17 cellular contexts compared by ENCODE assay signal in the genomic region with DNA sequence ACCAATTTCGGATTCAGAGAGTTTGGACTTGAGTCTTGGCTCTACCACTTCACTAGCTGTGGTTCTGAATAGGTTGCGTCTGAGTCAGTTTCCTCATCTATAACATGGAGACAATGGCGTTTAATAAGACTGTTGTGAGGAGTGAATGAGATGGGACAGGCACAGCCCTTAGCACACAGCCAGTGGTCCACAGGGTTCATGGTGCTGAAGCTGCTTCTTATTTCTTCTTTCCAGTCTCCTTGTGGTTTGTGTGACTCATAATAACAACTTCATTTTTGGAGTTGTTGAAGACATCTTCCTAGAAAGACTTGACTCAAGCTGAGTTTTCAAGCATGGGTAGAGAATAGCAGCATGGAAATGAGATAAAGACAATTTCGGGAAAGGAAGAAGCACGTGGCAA.
A peak's percentile ranks its signal among the peaks of the same experiment; 100 is the strongest.
DNase-seq lines count a peak whose midpoint lies in the region; FAIRE-seq and TF ChIP-seq lines count a peak whose summit lies in the region.
"Had no signal": no experiment of that assay in that cellular context is flagged by ENCODE, and none has a peak within 500 bp of the region (broad histone marks: within the 10 kb centered on the region; RNA-seq: fewer than 3 reads in every experiment).

No MANE protein-coding gene starts in this region.

- no peak overlapping the region for H2BK120ac ChIP-seq in mesenchymal stem cell (ENCODE audit: low read depth, low read length)

- H3K4me1 ChIP-seq in GM23248 (ENCODE audit: insufficient read depth) (no peaks in the 10 kb centered on the region), mesenchymal stem cell (ENCODE audit: control insufficient read depth, insufficient read depth, low read depth, low read length) (no peaks in the 10 kb centered on the region), ascending aorta (no peaks in the 10 kb centered on the region)
- H3K4me1 ChIP-seq: SJCRH30, transverse colon had no signal

- H3K4me3 ChIP-seq in GM23248 (no peak overlapping the region), mesenchymal stem cell (ENCODE audit: insufficient read depth in 1 of 2, low read depth in 1 of 2, low read length in 2 of 2) (no peak overlapping the region), ascending aorta (no peak overlapping the region)
- H3K4me3 ChIP-seq: PC-9, SJCRH30, transverse colon had no signal

- no peak for FAIRE-seq in HTR-8/SVneo (lab: Jason Lieb, UNC)

- no peaks in the 10 kb centered on the region for H3K9me2 ChIP-seq in GM23248 (ENCODE audit: insufficient read depth)

- H2BK15ac ChIP-seq in mesenchymal stem cell (ENCODE audit: low read depth, poor library complexity, severe bottlenecking): no peak overlapping the region

- no peak overlapping the region for H2BK5ac ChIP-seq in mesenchymal stem cell (ENCODE audit: low read depth, low read length, poor library complexity, severe bottlenecking)

- H3K27me3 ChIP-seq in GM23248 (replicated peaks; ENCODE audit: insufficient read depth): no peaks in the 10 kb centered on the region; the same call in none of the 2 replicates
- H3K27me3 ChIP-seq in mesenchymal stem cell (ENCODE audit: control insufficient read depth in 1 of 2, insufficient read depth in 1 of 2, low read length in 2 of 2): peaks cover 13 to 22% of the 10 kb centered on the region in 2 experiments
- no peaks in the 10 kb centered on the region for H3K27me3 ChIP-seq in ascending aorta
- H3K27me3 ChIP-seq: SJCRH30, transverse colon had no signal

- H3K23ac ChIP-seq in mesenchymal stem cell (ENCODE audit: low read length in 2 of 2): no peak overlapping the region

- no peak overlapping the region for H3K18ac ChIP-seq in mesenchymal stem cell (ENCODE audit: low read depth in 1 of 2, low read length in 2 of 2)

- H3K27ac ChIP-seq in GM23248: no peak overlapping the region
- H3K27ac ChIP-seq in mesenchymal stem cell (ENCODE audit: low read length, poor library complexity, severe bottlenecking): no peak overlapping the region
- H3K27ac ChIP-seq in ascending aorta: no peak overlapping the region
- H3K27ac ChIP-seq: PC-9, SJCRH30, transverse colon, VCaP had no signal

- no peak overlapping the region for H2AK5ac ChIP-seq in mesenchymal stem cell (ENCODE audit: low read length, severe bottlenecking)

- intact Hi-C loops in ascending aorta (cut with DNase I): no loop called here

- no peaks in the 10 kb centered on the region for H4K20me1 ChIP-seq in GM23248 (ENCODE audit: insufficient read depth)

- H2AFZ ChIP-seq in GM23248 (no peak overlapping the region), mesenchymal stem cell (ENCODE audit: low read depth, low read length) (no peak overlapping the region)
- H2AFZ ChIP-seq: PC-9 had no signal

- H3K36me3 ChIP-seq in GM23248 (ENCODE audit: low read depth): no peaks in the 10 kb centered on the region
- H3K36me3 ChIP-seq in mesenchymal stem cell (ENCODE audit: control insufficient read depth in 1 of 2, insufficient read depth in 2 of 2, low read depth in 1 of 2, low read length in 2 of 2): no peaks in the 10 kb centered on the region
- no peaks in the 10 kb centered on the region for H3K36me3 ChIP-seq in ascending aorta
- H3K36me3 ChIP-seq: SJCRH30, transverse colon had no signal

- no peaks in the 10 kb centered on the region for H3K79me1 ChIP-seq in mesenchymal stem cell (replicated peaks; ENCODE audit: low read length, poor library complexity, severe bottlenecking)

- in situ Hi-C loops in GM23248 (cut with MboI): no loop called here

- 46 to 66% methylated on average over 5 of the region's 5 CpGs for WGBS in GM23248 (ENCODE audit: low coverage in 1 of 2, low lambda C conversion rate in 2 of 2, missing lambda C conversion rate in 2 of 2), 2 experiments
- WGBS in mesenchymal stem cell: 89% methylated on average over 5 of the region's 5 CpGs

- H3K79me2 ChIP-seq in GM23248 (ENCODE audit: insufficient read depth): no peaks in the 10 kb centered on the region

- H3K9ac ChIP-seq in GM23248 (no peak overlapping the region), mesenchymal stem cell (ENCODE audit: low read length) (no peak overlapping the region)

- no peak overlapping the region for H2BK12ac ChIP-seq in mesenchymal stem cell (ENCODE audit: low read length in 2 of 2)

- H4K91ac ChIP-seq in mesenchymal stem cell (ENCODE audit: low read length): no peak overlapping the region

- H3F3A ChIP-seq in GM23248 (ENCODE audit: insufficient read depth): no peaks in the 10 kb centered on the region

- no peak overlapping the region for H3K4ac ChIP-seq in mesenchymal stem cell (ENCODE audit: low read depth in 1 of 2, low read length in 2 of 2)

- H3K4me2 ChIP-seq in GM23248 (ENCODE audit: unreplicated experiment) (no peak overlapping the region), mesenchymal stem cell (ENCODE audit: low read length, poor library complexity, severe bottlenecking) (no peak overlapping the region)
- H3K4me2 ChIP-seq: PC-9 had no signal

- H3K14ac ChIP-seq in mesenchymal stem cell (ENCODE audit: low read length in 2 of 2): no peak overlapping the region

- no peak for TF ChIP-seq CTCF in ascending aorta (IDR thresholded peaks at IDR 0.05)

- DNase-seq in GM23248 (peak; percentile 38), NCI-H226 (peak; percentile 7), astrocyte of the hippocampus (ENCODE audit: low read depth, low spot score) (peak; percentile 54), mesenchymal stem cell (peak; percentile 29), HTR-8/SVneo (ENCODE audit: insufficient read length, low spot score) (no peak), NCI-H345 (lab: John Stamatoyannopoulos, UW) (no peak), NCI-H82 (lab: John Stamatoyannopoulos, UW) (no peak), ascending aorta (ENCODE audit: low spot score in 2 of 2) (no peak)
- DNase-seq: activated CD4-positive, alpha-beta T cell treated with anti-CD3 and anti-CD28 coated beads, Interleukin-2, amount 50 U/mL, for 1 hour; amniotic stem cell; CD4-positive, alpha-beta memory T cell; NCI-H1694; PC-9; SJCRH30; stimulated activated naive CD8-positive, alpha-beta T cell treated with anti-CD3 and anti-CD28 coated beads, Interleukin-15, amount 100 ng/mL, for 72 hours; transverse colon had no signal

- H4K8ac ChIP-seq in mesenchymal stem cell (ENCODE audit: low read length): no peak overlapping the region

- H3K9me3 ChIP-seq in GM23248 (ENCODE audit: low read depth) (no peaks in the 10 kb centered on the region), mesenchymal stem cell (ENCODE audit: control insufficient read depth, low read length) (no peaks in the 10 kb centered on the region), ascending aorta (no peaks in the 10 kb centered on the region)
- H3K9me3 ChIP-seq: SJCRH30, transverse colon had no signal

Comparison
In these comparisons a context has a peak if more than half of its experiments do, and no peak if none do; other contexts are left out.
1. DNase-seq: peak in GM23248 (single experiment), NCI-H226 (single experiment), astrocyte of the hippocampus (single experiment) and mesenchymal stem cell (single experiment); none in HTR-8/SVneo (single experiment), NCI-H345 (single experiment), NCI-H82 (single experiment) and ascending aorta (0 of 2).